In genomic region chr7:158704524-158705233, GRCh38 we compare ENCODE assay signal across 1 cellular context.
A peak's percentile ranks its signal among the peaks of the same experiment; 100 is the strongest.
TF ChIP-seq lines count a peak whose summit lies in the region.

A gene with protein sequence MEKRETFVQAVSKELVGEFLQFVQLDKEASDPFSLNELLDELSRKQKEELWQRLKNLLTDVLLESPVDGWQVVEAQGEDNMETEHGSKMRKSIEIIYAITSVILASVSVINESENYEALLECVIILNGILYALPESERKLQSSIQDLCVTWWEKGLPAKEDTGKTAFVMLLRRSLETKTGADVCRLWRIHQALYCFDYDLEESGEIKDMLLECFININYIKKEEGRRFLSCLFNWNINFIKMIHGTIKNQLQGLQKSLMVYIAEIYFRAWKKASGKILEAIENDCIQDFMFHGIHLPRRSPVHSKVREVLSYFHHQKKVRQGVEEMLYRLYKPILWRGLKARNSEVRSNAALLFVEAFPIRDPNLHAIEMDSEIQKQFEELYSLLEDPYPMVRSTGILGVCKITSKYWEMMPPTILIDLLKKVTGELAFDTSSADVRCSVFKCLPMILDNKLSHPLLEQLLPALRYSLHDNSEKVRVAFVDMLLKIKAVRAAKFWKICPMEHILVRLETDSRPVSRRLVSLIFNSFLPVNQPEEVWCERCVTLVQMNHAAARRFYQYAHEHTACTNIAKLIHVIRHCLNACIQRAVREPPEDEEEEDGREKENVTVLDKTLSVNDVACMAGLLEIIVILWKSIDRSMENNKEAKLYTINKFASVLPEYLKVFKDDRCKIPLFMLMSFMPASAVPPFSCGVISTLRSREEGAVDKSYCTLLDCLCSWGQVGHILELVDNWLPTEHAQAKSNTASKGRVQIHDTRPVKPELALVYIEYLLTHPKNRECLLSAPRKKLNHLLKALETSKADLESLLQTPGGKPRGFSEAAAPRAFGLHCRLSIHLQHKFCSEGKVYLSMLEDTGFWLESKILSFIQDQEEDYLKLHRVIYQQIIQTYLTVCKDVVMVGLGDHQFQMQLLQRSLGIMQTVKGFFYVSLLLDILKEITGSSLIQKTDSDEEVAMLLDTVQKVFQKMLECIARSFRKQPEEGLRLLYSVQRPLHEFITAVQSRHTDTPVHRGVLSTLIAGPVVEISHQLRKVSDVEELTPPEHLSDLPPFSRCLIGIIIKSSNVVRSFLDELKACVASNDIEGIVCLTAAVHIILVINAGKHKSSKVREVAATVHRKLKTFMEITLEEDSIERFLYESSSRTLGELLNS (minus strand): TSS chr7:158704804. CDS start chr7:158701899, 2,905 bp downstream.

TF ChIP-seq in HepG2, 621 proteins besides CTCF, POLR2A, EP300 and RAD21 (continued from another document and continues in another):
- TF ChIP-seq ZNF430 (CRISPR knock-in tag; IDR thresholded peaks at IDR 0.05), result peak; percentile 33; the same call in 1 of the 2 replicates
- TF ChIP-seq PAX8 (CRISPR knock-in tag; IDR thresholded peaks at IDR 0.05; ENCODE audit: borderline replicate concordance), result no peak
- no peak for TF ChIP-seq ZNF253 (CRISPR knock-in tag; IDR thresholded peaks at IDR 0.05; ENCODE audit: borderline replicate concordance)
- TF ChIP-seq HNRNPL (IDR thresholded peaks at IDR 0.05; ENCODE audit: low read depth, low read length), result 0 out of 2 replicates have a peak, but pooled peaks have one; percentile 38
- TF ChIP-seq PBX3 (CRISPR knock-in tag; IDR thresholded peaks at IDR 0.05; ENCODE audit: borderline replicate concordance), result no peak
- TF ChIP-seq CBX2 (IDR thresholded peaks at IDR 0.05; ENCODE audit: low read depth, low read length), result no peak
- TF ChIP-seq CBX2 (CRISPR knock-in tag; IDR thresholded peaks at IDR 0.05; ENCODE audit: low read depth), result no peak
- TF ChIP-seq SIN3A (IDR thresholded peaks at IDR 0.05; ENCODE audit: borderline replicate concordance, low read depth, low read length), result peak; percentile 87; the same call in 1 of the 2 replicates
- TF ChIP-seq SALL1 (CRISPR knock-in tag; IDR thresholded peaks at IDR 0.05), result peak; percentile 80
- 0 out of 2 replicates have a peak, but pooled peaks have one; percentile 50 for TF ChIP-seq GZF1 (CRISPR knock-in tag; IDR thresholded peaks at IDR 0.05)
- TF ChIP-seq HDAC6 (IDR thresholded peaks at IDR 0.05; ENCODE audit: low read depth, low read length), result no peak
- TF ChIP-seq, protein P1, sequence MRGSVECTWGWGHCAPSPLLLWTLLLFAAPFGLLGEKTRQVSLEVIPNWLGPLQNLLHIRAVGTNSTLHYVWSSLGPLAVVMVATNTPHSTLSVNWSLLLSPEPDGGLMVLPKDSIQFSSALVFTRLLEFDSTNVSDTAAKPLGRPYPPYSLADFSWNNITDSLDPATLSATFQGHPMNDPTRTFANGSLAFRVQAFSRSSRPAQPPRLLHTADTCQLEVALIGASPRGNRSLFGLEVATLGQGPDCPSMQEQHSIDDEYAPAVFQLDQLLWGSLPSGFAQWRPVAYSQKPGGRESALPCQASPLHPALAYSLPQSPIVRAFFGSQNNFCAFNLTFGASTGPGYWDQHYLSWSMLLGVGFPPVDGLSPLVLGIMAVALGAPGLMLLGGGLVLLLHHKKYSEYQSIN (CRISPR knock-in tag; IDR thresholded peaks at IDR 0.05; ENCODE audit: borderline replicate concordance), result no peak
- TF ChIP-seq TMF1 (CRISPR knock-in tag; IDR thresholded peaks at IDR 0.05; ENCODE audit: low read depth), result peak; percentile 85
- TF ChIP-seq ZNF646 (CRISPR knock-in tag; IDR thresholded peaks at IDR 0.05), result no peak
- TF ChIP-seq ZNF841 (CRISPR knock-in tag; IDR thresholded peaks at IDR 0.05; ENCODE audit: borderline replicate concordance), result peak; percentile 77
- TF ChIP-seq ZNF350 (CRISPR knock-in tag; IDR thresholded peaks at IDR 0.05; ENCODE audit: borderline replicate concordance, low read depth), result no peak
- TF ChIP-seq MLXIP (CRISPR knock-in tag; IDR thresholded peaks at IDR 0.05; ENCODE audit: borderline replicate concordance), result no peak
- TF ChIP-seq ZNF7 (CRISPR knock-in tag; IDR thresholded peaks at IDR 0.05), result 0 out of 2 replicates have a peak, but pooled peaks have one; percentile 19
- TF ChIP-seq, protein P2, sequence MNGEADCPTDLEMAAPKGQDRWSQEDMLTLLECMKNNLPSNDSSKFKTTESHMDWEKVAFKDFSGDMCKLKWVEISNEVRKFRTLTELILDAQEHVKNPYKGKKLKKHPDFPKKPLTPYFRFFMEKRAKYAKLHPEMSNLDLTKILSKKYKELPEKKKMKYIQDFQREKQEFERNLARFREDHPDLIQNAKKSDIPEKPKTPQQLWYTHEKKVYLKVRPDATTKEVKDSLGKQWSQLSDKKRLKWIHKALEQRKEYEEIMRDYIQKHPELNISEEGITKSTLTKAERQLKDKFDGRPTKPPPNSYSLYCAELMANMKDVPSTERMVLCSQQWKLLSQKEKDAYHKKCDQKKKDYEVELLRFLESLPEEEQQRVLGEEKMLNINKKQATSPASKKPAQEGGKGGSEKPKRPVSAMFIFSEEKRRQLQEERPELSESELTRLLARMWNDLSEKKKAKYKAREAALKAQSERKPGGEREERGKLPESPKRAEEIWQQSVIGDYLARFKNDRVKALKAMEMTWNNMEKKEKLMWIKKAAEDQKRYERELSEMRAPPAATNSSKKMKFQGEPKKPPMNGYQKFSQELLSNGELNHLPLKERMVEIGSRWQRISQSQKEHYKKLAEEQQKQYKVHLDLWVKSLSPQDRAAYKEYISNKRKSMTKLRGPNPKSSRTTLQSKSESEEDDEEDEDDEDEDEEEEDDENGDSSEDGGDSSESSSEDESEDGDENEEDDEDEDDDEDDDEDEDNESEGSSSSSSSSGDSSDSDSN (CRISPR knock-in tag; IDR thresholded peaks at IDR 0.05), result peak; percentile 63; the same call in 1 of the 2 replicates
- TF ChIP-seq NR2F6 (IDR thresholded peaks at IDR 0.05), result no peak
- TF ChIP-seq NR2F6 (CRISPR knock-in tag; IDR thresholded peaks at IDR 0.05), result peak; percentile 23; the same call in 1 of the 2 replicates
- peak; percentile 22; the same call in 1 of the 2 replicates for TF ChIP-seq HOXD1 (CRISPR knock-in tag; IDR thresholded peaks at IDR 0.05)
- peak; percentile 73; the same call in 1 of the 2 replicates for TF ChIP-seq ZKSCAN8 (CRISPR knock-in tag; IDR thresholded peaks at IDR 0.05; ENCODE audit: borderline replicate concordance)
- TF ChIP-seq NCOA1 (CRISPR knock-in tag; IDR thresholded peaks at IDR 0.05), result no peak
- 0 out of 2 replicates have a peak, but pooled peaks have one; percentile 8 for TF ChIP-seq ZNF891 (CRISPR knock-in tag; IDR thresholded peaks at IDR 0.05)
- TF ChIP-seq NCOA5 (CRISPR knock-in tag; IDR thresholded peaks at IDR 0.05), result no peak
- TF ChIP-seq, protein P3, sequence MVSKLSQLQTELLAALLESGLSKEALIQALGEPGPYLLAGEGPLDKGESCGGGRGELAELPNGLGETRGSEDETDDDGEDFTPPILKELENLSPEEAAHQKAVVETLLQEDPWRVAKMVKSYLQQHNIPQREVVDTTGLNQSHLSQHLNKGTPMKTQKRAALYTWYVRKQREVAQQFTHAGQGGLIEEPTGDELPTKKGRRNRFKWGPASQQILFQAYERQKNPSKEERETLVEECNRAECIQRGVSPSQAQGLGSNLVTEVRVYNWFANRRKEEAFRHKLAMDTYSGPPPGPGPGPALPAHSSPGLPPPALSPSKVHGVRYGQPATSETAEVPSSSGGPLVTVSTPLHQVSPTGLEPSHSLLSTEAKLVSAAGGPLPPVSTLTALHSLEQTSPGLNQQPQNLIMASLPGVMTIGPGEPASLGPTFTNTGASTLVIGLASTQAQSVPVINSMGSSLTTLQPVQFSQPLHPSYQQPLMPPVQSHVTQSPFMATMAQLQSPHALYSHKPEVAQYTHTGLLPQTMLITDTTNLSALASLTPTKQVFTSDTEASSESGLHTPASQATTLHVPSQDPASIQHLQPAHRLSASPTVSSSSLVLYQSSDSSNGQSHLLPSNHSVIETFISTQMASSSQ (IDR thresholded peaks at IDR 0.05; ENCODE audit: low read depth), result no peak
- TF ChIP-seq, protein P3 (CRISPR knock-in tag; IDR thresholded peaks at IDR 0.05; ENCODE audit: borderline replicate concordance), result no peak; the same call in 1 of the 2 replicates
- no peak for TF ChIP-seq ZC3H4 (CRISPR knock-in tag; IDR thresholded peaks at IDR 0.05; ENCODE audit: borderline replicate concordance)
